Comparison of ENCODE assay signal across 20 cellular contexts in genomic region chr1:82646336-82646735, GRCh38.
A peak's percentile ranks its signal among the peaks of the same experiment; 100 is the strongest.
DNase-seq lines count a peak whose midpoint lies in the region; ATAC-seq and TF ChIP-seq lines count a peak whose summit lies in the region.
"Had no signal": no experiment of that assay in that cellular context is flagged by ENCODE, and none has a peak within 500 bp of the region (broad histone marks: within the 10 kb centered on the region; RNA-seq: fewer than 3 reads in every experiment).

No MANE protein-coding gene starts in this region.

- H3K9ac ChIP-seq in Loucy (ENCODE audit: low read depth, low read length, poor library complexity, severe bottlenecking) (no peak overlapping the region), colonic mucosa (ENCODE audit: low read depth in 2 of 2, low read length in 2 of 2) (no peak overlapping the region)
- H3K9ac ChIP-seq: KMS-11 had no signal

- no peaks in the 10 kb centered on the region for H3K9me3 Mint-ChIP-seq in osteocyte (ENCODE audit: unreplicated experiment)
- H3K9me3 Mint-ChIP-seq: H9 had no signal

- no peak overlapping the region for H3K4me3 Mint-ChIP-seq in osteocyte (ENCODE audit: unreplicated experiment)
- H3K4me3 Mint-ChIP-seq: H9 had no signal

- no peak overlapping the region for H3K4me2 ChIP-seq in Loucy (ENCODE audit: low read depth, low read length, poor library complexity, severe bottlenecking)
- H3K4me2 ChIP-seq: KMS-11 had no signal

- H3K9me3 ChIP-seq in Loucy (ENCODE audit: insufficient read depth, low read depth, low read length) (no peaks in the 10 kb centered on the region), colonic mucosa (no peaks in the 10 kb centered on the region)
- H3K9me3 ChIP-seq: MG63 had no signal

- peak overlapping the region; percentile 71 for H3K27ac Mint-ChIP-seq in osteocyte (ENCODE audit: unreplicated experiment)

- no peaks in the 10 kb centered on the region for H3K9me2 ChIP-seq in Loucy (replicated peaks; ENCODE audit: low read depth, low read length)

- H3K4me1 Mint-ChIP-seq in osteocyte (ENCODE audit: unreplicated experiment), result peaks cover 16% of the 10 kb centered on the region

- no peak overlapping the region for H3K4me3 ChIP-seq in Loucy (ENCODE audit: low read length, poor library complexity, severe bottlenecking)
- no peak overlapping the region for H3K4me3 ChIP-seq in colonic mucosa
- H3K4me3 ChIP-seq: MG63 had no signal

- H3K4me1 ChIP-seq in Loucy (ENCODE audit: insufficient read depth, low read length, poor library complexity, severe bottlenecking) (no peaks in the 10 kb centered on the region), colonic mucosa (no peaks in the 10 kb centered on the region)

- peak overlapping the region; percentile 47; the same call in 1 of the 2 replicates for H2AFZ ChIP-seq in Loucy (ENCODE audit: low read length)

- intact Hi-C loops in colonic mucosa (cut with DNase I), result no loop called here
- intact Hi-C loops in Right ventricle myocardium inferior (cut with DNase I), result no loop called here

- H3K36me3 ChIP-seq in Loucy (ENCODE audit: insufficient read depth, low read length), result no peaks in the 10 kb centered on the region
- H3K36me3 ChIP-seq in colonic mucosa, result no peaks in the 10 kb centered on the region
- H3K36me3 ChIP-seq: MG63 had no signal

- no peaks in the 10 kb centered on the region for H3F3A ChIP-seq in Loucy (ENCODE audit: low read depth)

- TF ChIP-seq CTCF in Loucy (conservative IDR thresholded peaks at IDR 0.05; ENCODE audit: low read length) (no peak), osteocyte (IDR thresholded peaks at IDR 0.05) (no peak), colonic mucosa (IDR thresholded peaks at IDR 0.05) (no peak), omental fat pad (IDR thresholded peaks at IDR 0.05) (no peak)

- peaks cover 3% of the 10 kb centered on the region for H3K36me3 Mint-ChIP-seq in osteocyte (ENCODE audit: unreplicated experiment)

- no peak for ATAC-seq in Right ventricle myocardium inferior
- no peak for ATAC-seq in omental fat pad (ENCODE audit: low FRiP score)
- ATAC-seq: PC-3 had no signal

- H3K27me3 ChIP-seq in Loucy (ENCODE audit: insufficient read depth, low read length, poor library complexity, severe bottlenecking) (no peaks in the 10 kb centered on the region), colonic mucosa (no peaks in the 10 kb centered on the region)
- H3K27me3 ChIP-seq: MG63 had no signal

- no peaks in the 10 kb centered on the region for H4K20me1 ChIP-seq in Loucy (ENCODE audit: insufficient read depth, low read length, poor library complexity, severe bottlenecking)

- DNase-seq in UCSD-AML1 (lab: John Stamatoyannopoulos, UW; ENCODE audit: unreplicated experiment) (peak; percentile 9), iPS-NIHi7 (ENCODE audit: extremely low spot score) (peak; percentile 20), osteocyte (ENCODE audit: extremely low spot score, unreplicated experiment) (no peak), colonic mucosa (no peak), kidney tubule cell (ENCODE audit: low spot score) (no peak), Right ventricle myocardium inferior (ENCODE audit: missing footprints) (no peak), omental fat pad (ENCODE audit: low spot score) (no peak)
- DNase-seq: COR-L47, EL, H9, MG63, NCI-H1105 treated with DMSO at 0.1 percent for 48 hours, NCI-H1694 treated with DMSO at 0.1 percent for 48 hours, NCI-H2107, NCI-H226, NCI-H524 treated with DMSO at 0.1 percent for 48 hours, PC-3 had no signal

- no peaks in the 10 kb centered on the region for H3K79me2 ChIP-seq in Loucy (ENCODE audit: insufficient read depth, low read length)

- no peak overlapping the region for H3K27ac ChIP-seq in colonic mucosa
- H3K27ac ChIP-seq: KMS-11, RWPE1 had no signal

- H3K27me3 Mint-ChIP-seq in osteocyte (ENCODE audit: unreplicated experiment), result peaks cover 2% of the 10 kb centered on the region

Comparison
In these comparisons a context has a peak if more than half of its experiments do, and no peak if none do; other contexts are left out.
1. DNase-seq: peak in UCSD-AML1 (single experiment) and iPS-NIHi7 (single experiment); none in osteocyte (single experiment), colonic mucosa (single experiment), kidney tubule cell (single experiment), Right ventricle myocardium inferior (single experiment) and omental fat pad (single experiment).